In the genomic region with DNA sequence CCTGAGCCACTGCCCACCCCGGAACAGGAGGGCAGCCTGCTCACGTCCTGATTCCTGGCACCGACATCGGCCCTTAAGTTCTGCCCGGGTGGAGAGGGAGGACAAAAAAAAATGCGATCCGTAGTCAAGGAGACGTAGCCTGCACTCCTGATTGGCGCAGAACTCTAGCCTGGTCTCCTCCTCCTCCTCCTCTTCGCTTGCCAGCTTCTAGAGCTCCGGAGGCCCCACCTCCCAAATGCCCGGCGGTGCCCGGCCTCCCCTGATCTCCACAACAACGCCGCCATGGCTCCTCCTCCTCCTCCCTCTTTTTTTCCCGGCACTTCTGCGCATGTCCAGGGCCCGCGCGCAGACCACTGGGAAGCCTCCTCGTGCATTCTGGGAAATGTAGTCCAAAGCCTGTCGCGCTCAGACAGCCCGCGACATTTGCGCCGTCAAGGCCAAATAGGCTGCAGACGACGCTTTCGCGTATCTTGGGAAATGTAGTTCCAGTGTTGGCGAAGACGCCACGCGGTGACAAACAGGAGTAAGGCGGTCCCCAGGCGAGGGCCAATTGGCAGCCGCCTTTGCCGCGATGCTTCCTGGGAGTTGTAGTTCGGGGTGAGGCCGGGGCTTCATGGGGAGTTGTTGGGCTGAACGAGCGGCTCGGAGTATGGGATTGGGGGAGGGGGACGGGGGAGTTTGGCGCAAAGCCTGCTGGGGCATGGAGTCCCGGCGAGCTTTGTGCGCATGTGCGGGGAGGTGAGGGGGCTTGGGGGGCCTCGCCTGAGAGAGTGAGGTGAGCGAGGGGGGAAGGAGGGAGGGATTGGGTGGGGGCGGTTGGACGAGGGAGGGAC, we compare ENCODE assay signal across 8 cellular contexts. TPM values are rescaled to one million over a fixed set of nuclear protein-coding genes. Genes with fewer than 3 reads are reported as not detected.
DNase-seq lines count a peak whose midpoint lies in the region; ATAC-seq and TF ChIP-seq lines count a peak whose summit lies in the region.

A gene (plus strand): TSS at position 705 of the 833 bp plus-strand sequence. CDS start 5,625 bp downstream, outside the sequence.

- H3K4me3 ChIP-seq in Peyer's patch (peak within 1 kb of the TSS; percentile 50 to 71 (median 62)), esophagus (ENCODE audit: low read depth in 1 of 2, low read length in 2 of 2) (peak within 1 kb of the TSS; percentile 50 to 62), mucosa of stomach (ENCODE audit: low read length) (peak within 1 kb of the TSS; percentile 51)

- peak within 1 kb of the TSS; percentile 70 for H3K9ac ChIP-seq in mucosa of stomach (ENCODE audit: low read length)

- peak; percentile 86 for ATAC-seq in GM21723 (IDR thresholded peaks at IDR 0.05; ENCODE audit: unreplicated experiment)

- no peaks in the 10 kb centered on the region for H3K9me3 ChIP-seq in Peyer's patch
- no peaks in the 10 kb centered on the region for H3K9me3 ChIP-seq in esophagus (ENCODE audit: control insufficient read depth in 2 of 2, insufficient read depth in 1 of 2, low read depth in 1 of 2, low read length in 1 of 2)
- no peaks in the 10 kb centered on the region for H3K9me3 ChIP-seq in mucosa of stomach (ENCODE audit: control insufficient read depth, low read length)

- TF ChIP-seq CTCF in Peyer's patch (IDR thresholded peaks at IDR 0.05) = no peak

- H3K27ac ChIP-seq in Peyer's patch = peak within 1 kb of the TSS; percentile 67 to 86 (median 83)
- H3K27ac ChIP-seq in esophagus (ENCODE audit: low read depth in 2 of 2, low read length in 1 of 2) = peak within 1 kb of the TSS; percentile 83 to 85

- 0 to 1% methylated on average over 54 to 56 of the region's 56 CpGs for WGBS in esophagus, 2 donors

- peak in 1 of 2 donors; percentile 32 for TF ChIP-seq POLR2A in Peyer's patch (IDR thresholded peaks at IDR 0.05)

- no peaks in the 10 kb centered on the region for H3K27me3 ChIP-seq in Peyer's patch
- H3K27me3 ChIP-seq in esophagus (ENCODE audit: control insufficient read depth in 1 of 2, insufficient read depth in 2 of 2, low read length in 2 of 2) = no peaks in the 10 kb centered on the region
- H3K27me3 ChIP-seq in mucosa of stomach (ENCODE audit: control insufficient read depth, insufficient read depth, low read length) = no peaks in the 10 kb centered on the region

- H3K36me3 ChIP-seq in Peyer's patch (no peaks in the 10 kb centered on the region), esophagus (ENCODE audit: control insufficient read depth in 2 of 2, insufficient read depth in 2 of 2, low read length in 1 of 2) (no peaks in the 10 kb centered on the region), mucosa of stomach (ENCODE audit: control insufficient read depth, insufficient read depth, low read length) (no peaks in the 10 kb centered on the region)

- DNase-seq in DMS53 (lab: John Stamatoyannopoulos, UW) (peak; percentile 100), KG1 (lab: John Stamatoyannopoulos, UW) (peak; percentile 98), Peyer's patch (peak; percentile 98 to 100 (median 99))
- DNase-seq in activated T-cell treated with anti-CD3 and anti-CD28 coated beads, Interleukin-2, amount 50 U/mL, for 48 hours = peak; percentile 99
- DNase-seq in stimulated activated CD8-positive, alpha-beta memory T cell treated with anti-CD3 and anti-CD28 coated beads, Interleukin-7, amount 100 ng/mL, for 1 hour (ENCODE audit: low read depth in 2 of 2) = peak; percentile 95 to 97

- H3K4me1 ChIP-seq in Peyer's patch (peaks cover 0 to 23% (median 2%) of the 10 kb centered on the region in 4 donors), esophagus (ENCODE audit: control insufficient read depth in 2 of 2, insufficient read depth in 2 of 2, low read length in 1 of 2) (peaks cover 4 to 10% of the 10 kb centered on the region in 2 donors), mucosa of stomach (ENCODE audit: control insufficient read depth, insufficient read depth, low read length) (peaks cover 44% of the 10 kb centered on the region)

RNA-seq across cellular contexts. Expression of the gene that starts here (rescaled TPM):
- 10 to 100 TPM; 22.1 to 49.9 (median 33.2) TPM for total RNA-seq in Peyer's patch
- 10 to 100 TPM; 12.9 to 16.0 TPM for polyA plus RNA-seq in esophagus

Comparison
In these comparisons a context has a peak if more than half of its experiments do, and no peak if none do; other contexts are left out.
1. Peak in every context shown above with its lines: DNase-seq, ATAC-seq, H3K4me3 ChIP-seq and H3K27ac ChIP-seq.